ENCODE assay signal across 25 cellular contexts in the genomic region with DNA sequence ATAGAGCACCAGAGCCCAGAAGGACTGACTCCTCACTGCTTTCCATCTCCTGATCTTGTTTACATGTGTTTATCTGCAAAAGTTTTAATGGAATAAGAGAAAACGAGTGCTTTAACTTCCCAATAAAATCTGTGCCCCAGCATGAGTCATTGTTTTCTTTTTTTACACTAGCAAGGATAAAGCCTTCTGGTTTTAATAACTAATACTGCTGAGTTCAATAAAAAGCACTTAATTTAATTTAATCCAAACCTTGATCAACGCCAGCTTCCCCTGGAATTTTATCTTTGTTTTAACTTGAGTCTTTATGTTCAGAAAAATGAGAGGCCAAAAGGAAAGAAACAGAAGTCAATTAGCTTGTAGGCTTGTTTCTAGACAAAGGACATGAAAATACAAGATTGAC.
A peak's percentile ranks its signal among the peaks of the same experiment; 100 is the strongest.
DNase-seq lines count a peak whose midpoint lies in the region; ATAC-seq and TF ChIP-seq lines count a peak whose summit lies in the region.
"Had no signal": no experiment of that assay in that cellular context is flagged by ENCODE, and none has a peak within 500 bp of the region (broad histone marks: within the 10 kb centered on the region; RNA-seq: fewer than 3 reads in every experiment).

No MANE protein-coding gene starts in this region.

- H3K36me3 ChIP-seq in IMR-90 (ENCODE audit: control insufficient read depth, insufficient read depth, low read length) (no peaks in the 10 kb centered on the region), hepatocyte (replicated peaks; ENCODE audit: insufficient read depth, low read depth) (no peaks in the 10 kb centered on the region), vagina (no peaks in the 10 kb centered on the region)
- H3K36me3 ChIP-seq: MG63, SJSA1 had no signal

- no peaks in the 10 kb centered on the region for H3K36me3 Mint-ChIP-seq in brain
- H3K36me3 Mint-ChIP-seq: CD8-positive, alpha-beta T cell had no signal

- peaks cover 16 to 24% (median 19%) of the 10 kb centered on the region in 5 experiments for H3K9me3 Mint-ChIP-seq in brain

- in situ Hi-C loops in IMR-90 (cut with MboI; ENCODE audit: low sequenced_read_pairs): no loop called here

- H2AK9ac ChIP-seq in IMR-90 (replicated peaks; ENCODE audit: low read depth, low read length, poor library complexity): no peak overlapping the region

- H3K9me2 ChIP-seq in hepatocyte (replicated peaks; ENCODE audit: insufficient read depth): no peaks in the 10 kb centered on the region

- no peak overlapping the region for H3K23ac ChIP-seq in IMR-90 (ENCODE audit: low read depth, low read length)

- no peak overlapping the region for H3K14ac ChIP-seq in IMR-90 (replicated peaks; ENCODE audit: low read depth, low read length)

- H2AK5ac ChIP-seq in IMR-90 (ENCODE audit: low read depth, low read length): no peak overlapping the region

- H3K4me3 ChIP-seq in IMR-90 (ENCODE audit: insufficient read depth, low read depth, low read length): no peak overlapping the region
- H3K4me3 ChIP-seq in hepatocyte: no peak overlapping the region
- no peak overlapping the region for H3K4me3 ChIP-seq in vagina
- H3K4me3 ChIP-seq: K562, MG63, PC-9, SJSA1 had no signal

- H4K20me1 ChIP-seq in IMR-90 (ENCODE audit: insufficient read depth, low read length) (no peaks in the 10 kb centered on the region), hepatocyte (ENCODE audit: insufficient read depth, poor library complexity, severe bottlenecking) (no peaks in the 10 kb centered on the region)

- peak overlapping the region in 3 of 5 experiments; percentile 10 to 34 (median 24) for H3K27ac Mint-ChIP-seq in brain
- H3K27ac Mint-ChIP-seq: CD8-positive, alpha-beta T cell had no signal

- no peak for TF ChIP-seq CTCF in IMR-90 (conservative IDR thresholded peaks at IDR 0.05; ENCODE audit: low read depth, low read length)
- TF ChIP-seq CTCF in brain (conservative IDR thresholded peaks at IDR 0.05): no peak
- no peak for TF ChIP-seq CTCF in hepatocyte (IDR thresholded peaks at IDR 0.05; ENCODE audit: poor library complexity)
- TF ChIP-seq CTCF in vagina (IDR thresholded peaks at IDR 0.05): no peak

- H2BK120ac ChIP-seq in IMR-90 (ENCODE audit: low read depth, low read length): no peak overlapping the region

- CTCF ChIA-PET in IMR-90 (lab: Yijun Ruan, JAX): no interaction called here

- no peak overlapping the region for H3K9ac ChIP-seq in IMR-90 (ENCODE audit: low read depth, low read length)

- H2AFZ ChIP-seq in IMR-90 (replicated peaks; ENCODE audit: low read length, poor library complexity) (no peak overlapping the region), hepatocyte (no peak overlapping the region)
- H2AFZ ChIP-seq: PC-9 had no signal

- no TSS peak for BruUV-seq in IMR-90 (replicated peaks; lab: Mats Ljungman, UMichigan)

- no peaks in the 10 kb centered on the region for H3K4me1 ChIP-seq in IMR-90 (ENCODE audit: control insufficient read depth, insufficient read depth, low read length)
- H3K4me1 ChIP-seq in hepatocyte (ENCODE audit: insufficient read depth): peaks cover 14% of the 10 kb centered on the region
- H3K4me1 ChIP-seq in vagina: peaks cover 15% of the 10 kb centered on the region
- H3K4me1 ChIP-seq: Caco-2, SJSA1 had no signal

- no peak overlapping the region for H3K56ac ChIP-seq in IMR-90 (ENCODE audit: extremely low read depth, insufficient read depth, low read length)

- H3K4me1 Mint-ChIP-seq in brain: peaks cover 26% of the 10 kb centered on the region

- H4K8ac ChIP-seq in IMR-90 (ENCODE audit: low read depth in 2 of 2, low read length in 2 of 2): no peak overlapping the region

- DNase-seq in IMR-90 (no peak), hepatocyte (ENCODE audit: low spot score) (no peak), vagina (ENCODE audit: extremely low spot score in 2 of 2) (no peak), LoVo (ENCODE audit: low spot score) (no peak), NCI-H2029 treated with DMSO at 0.1 percent for 48 hours (lab: John Stamatoyannopoulos, UW) (no peak)
- DNase-seq: Caco-2; CD8-positive, alpha-beta T cell; DMS 273 treated with DMSO at 0.1 percent for 48 hours; DMS79; GF-D8; Kasumi-1; MG63; NCI-H1417; NCI-H1694; NCI-H2081; NCI-H2227 treated with DMSO at 0.1 percent for 48 hours; NCI-H526 treated with DMSO at 0.1 percent for 48 hours; PC-9 had no signal

- intact Hi-C loops in IMR-90 (cut with micrococcal nuclease) (no loop called here), vagina (cut with DNase I) (no loop called here)

- no peak overlapping the region for H3K4ac ChIP-seq in IMR-90 (ENCODE audit: low read depth, low read length)

- H3K4me2 ChIP-seq in IMR-90 (ENCODE audit: low read depth, low read length): no peak overlapping the region
- H3K4me2 ChIP-seq in hepatocyte: peak overlapping the region; percentile 7
- H3K4me2 ChIP-seq: PC-9 had no signal

- no peak overlapping the region for H4K5ac ChIP-seq in IMR-90 (ENCODE audit: low read depth, low read length)

- no peaks in the 10 kb centered on the region for H3K9me3 ChIP-seq in IMR-90 (ENCODE audit: control insufficient read depth, insufficient read depth, low read length)
- H3K9me3 ChIP-seq in hepatocyte (ENCODE audit: low read depth): peaks cover 12% of the 10 kb centered on the region
- H3K9me3 ChIP-seq in vagina: no peaks in the 10 kb centered on the region
- H3K9me3 ChIP-seq: MG63, SJSA1 had no signal

- H3K9me1 ChIP-seq in IMR-90 (ENCODE audit: insufficient read depth, low read length): no peaks in the 10 kb centered on the region

- no peak overlapping the region for H3K27ac ChIP-seq in IMR-90 (ENCODE audit: insufficient read depth, low read length)
- peak overlapping the region; percentile 50 for H3K27ac ChIP-seq in hepatocyte
- H3K27ac ChIP-seq in vagina: peak overlapping the region; percentile 38
- H3K27ac ChIP-seq: C4-2B, PC-9, SJSA1 had no signal

- no peaks in the 10 kb centered on the region for H3K79me2 ChIP-seq in hepatocyte

- H3K27me3 ChIP-seq in IMR-90 (ENCODE audit: control insufficient read depth, insufficient read depth, low read length) (no peaks in the 10 kb centered on the region), hepatocyte (no peaks in the 10 kb centered on the region), vagina (no peaks in the 10 kb centered on the region)
- H3K27me3 ChIP-seq: MG63, SJSA1 had no signal

- no peak overlapping the region for H2BK15ac ChIP-seq in IMR-90 (ENCODE audit: low read depth, low read length)

- no peak overlapping the region for H2BK20ac ChIP-seq in IMR-90 (ENCODE audit: low read depth, low read length)

- no CpG with 5 or more reads among the region's 2 CpGs for WGBS in IMR-90 (ENCODE audit: extremely low coverage in 2 of 2, insufficient read length in 1 of 2), 2 experiments
- 39% methylated on average over 2 of the region's 2 CpGs for WGBS in hepatocyte (ENCODE audit: low lambda C conversion rate, missing lambda C conversion rate)

- H3K4me3 Mint-ChIP-seq in brain: no peak overlapping the region
- H3K4me3 Mint-ChIP-seq: CD8-positive, alpha-beta T cell had no signal

- no peak for TF ChIP-seq POLR2A in IMR-90 (IDR thresholded peaks at IDR 0.05; ENCODE audit: low read depth, low read length)
- no peak for TF ChIP-seq POLR2A in vagina (IDR thresholded peaks at IDR 0.05)

- dilution Hi-C loops in IMR-90 (cut with HindIII; ENCODE audit: low sequenced_read_pairs, unreplicated experiment): no loop called here

- POLR2A ChIA-PET in IMR-90 (lab: Charles Lee; ENCODE audit: unreplicated experiment): no interaction called here

- H3K27me3 Mint-ChIP-seq in brain: peaks cover 6% of the 10 kb centered on the region

- ATAC-seq in IMR-90 (ENCODE audit: low read depth) (0 out of 2 replicates have a peak, but pooled peaks have one; percentile 17), HG03175 (IDR thresholded peaks at IDR 0.05; ENCODE audit: unreplicated experiment) (no peak)
- ATAC-seq: CD8-positive, alpha-beta T cell; HepG2; K562; Right ventricle myocardium inferior had no signal

- H4K91ac ChIP-seq in IMR-90 (ENCODE audit: insufficient read depth, low read depth, low read length): no peak overlapping the region

- no peaks in the 10 kb centered on the region for H3K79me1 ChIP-seq in IMR-90 (ENCODE audit: low read depth in 1 of 2, low read length in 2 of 2)

- no peak for TF ChIP-seq RAD21 in IMR-90 (IDR thresholded peaks at IDR 0.05; ENCODE audit: low read length)

- H3K18ac ChIP-seq in IMR-90 (ENCODE audit: low read depth, low read length): no peak overlapping the region

- no peak overlapping the region for H2BK5ac ChIP-seq in IMR-90 (ENCODE audit: low read depth, low read length, poor library complexity, severe bottlenecking)

TF ChIP-seq in IMR-90, 13 proteins besides CTCF, POLR2A, EP300 and RAD21:
- TF ChIP-seq CHD1 (IDR thresholded peaks at IDR 0.05; ENCODE audit: low read depth, low read length) (no peak), MAZ (IDR thresholded peaks at IDR 0.05; ENCODE audit: borderline replicate concordance, low read depth, low read length) (no peak), MXI1 (IDR thresholded peaks at IDR 0.05; ENCODE audit: borderline replicate concordance, low read depth, low read length) (no peak), SMC3 (IDR thresholded peaks at IDR 0.05; ENCODE audit: low read depth, low read length) (no peak), CEBPB (IDR thresholded peaks at IDR 0.05; ENCODE audit: low read depth, low read length) (no peak), RFX5 (IDR thresholded peaks at IDR 0.05; ENCODE audit: low read depth, low read length) (no peak), MAFK (IDR thresholded peaks at IDR 0.05; ENCODE audit: low read depth, low read length) (no peak), RCOR1 (IDR thresholded peaks at IDR 0.05; ENCODE audit: insufficient replicate concordance, low read length) (no peak), NFE2L2 (IDR thresholded peaks at IDR 0.05; ENCODE audit: low read depth, low read length) (no peak)
- TF ChIP-seq, protein P1, sequence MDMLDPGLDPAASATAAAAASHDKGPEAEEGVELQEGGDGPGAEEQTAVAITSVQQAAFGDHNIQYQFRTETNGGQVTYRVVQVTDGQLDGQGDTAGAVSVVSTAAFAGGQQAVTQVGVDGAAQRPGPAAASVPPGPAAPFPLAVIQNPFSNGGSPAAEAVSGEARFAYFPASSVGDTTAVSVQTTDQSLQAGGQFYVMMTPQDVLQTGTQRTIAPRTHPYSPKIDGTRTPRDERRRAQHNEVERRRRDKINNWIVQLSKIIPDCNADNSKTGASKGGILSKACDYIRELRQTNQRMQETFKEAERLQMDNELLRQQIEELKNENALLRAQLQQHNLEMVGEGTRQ (IDR thresholded peaks at IDR 0.05; ENCODE audit: low read depth, low read length): no peak
- TF ChIP-seq, protein P2, sequence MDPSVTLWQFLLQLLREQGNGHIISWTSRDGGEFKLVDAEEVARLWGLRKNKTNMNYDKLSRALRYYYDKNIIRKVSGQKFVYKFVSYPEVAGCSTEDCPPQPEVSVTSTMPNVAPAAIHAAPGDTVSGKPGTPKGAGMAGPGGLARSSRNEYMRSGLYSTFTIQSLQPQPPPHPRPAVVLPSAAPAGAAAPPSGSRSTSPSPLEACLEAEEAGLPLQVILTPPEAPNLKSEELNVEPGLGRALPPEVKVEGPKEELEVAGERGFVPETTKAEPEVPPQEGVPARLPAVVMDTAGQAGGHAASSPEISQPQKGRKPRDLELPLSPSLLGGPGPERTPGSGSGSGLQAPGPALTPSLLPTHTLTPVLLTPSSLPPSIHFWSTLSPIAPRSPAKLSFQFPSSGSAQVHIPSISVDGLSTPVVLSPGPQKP (IDR thresholded peaks at IDR 0.05; ENCODE audit: borderline replicate concordance, low read depth, low read length): no peak
